Comparison of ENCODE assay signal across 17 cellular contexts in genomic region chr13:102769679-102770078, GRCh38. TPM values are rescaled to one million over a fixed set of nuclear protein-coding genes. Genes with fewer than 3 reads are reported as not detected.
DNase-seq lines count a peak whose midpoint lies in the region; ATAC-seq, FAIRE-seq and TF ChIP-seq lines count a peak whose summit lies in the region.
"Had no signal": no experiment of that assay in that cellular context is flagged by ENCODE, and none has a peak within 500 bp of the region (broad histone marks: within the 10 kb centered on the region; RNA-seq: fewer than 3 reads in every experiment).

No MANE protein-coding gene starts in this region.

- H3K9me3 ChIP-seq in fibroblast of lung (ENCODE audit: control insufficient read depth, insufficient read depth, low read depth, low read length) (no peaks in the 10 kb centered on the region), kidney (ENCODE audit: control insufficient read depth in 1 of 2, low read length in 2 of 2) (no peaks in the 10 kb centered on the region)
- H3K9me3 ChIP-seq: upper lobe of right lung had no signal

- no peak for FAIRE-seq in kidney (lab: Jason Lieb, UNC)
- FAIRE-seq: endometrium had no signal

- H3K4me2 ChIP-seq in fibroblast of lung (ENCODE audit: extremely low read depth, insufficient read depth, low read length), result no peak overlapping the region

- peaks cover 21% of the 10 kb centered on the region for H3K79me2 ChIP-seq in fibroblast of lung (ENCODE audit: control insufficient read depth, insufficient read depth, low read length)

- H3K36me3 ChIP-seq in fibroblast of lung (ENCODE audit: control insufficient read depth, insufficient read depth, low read length), result no peaks in the 10 kb centered on the region
- peaks cover 0 to 13% of the 10 kb centered on the region in 2 donors for H3K36me3 ChIP-seq in kidney (ENCODE audit: control insufficient read depth in 1 of 2, insufficient read depth in 2 of 2, low read length in 2 of 2)
- H3K36me3 ChIP-seq: upper lobe of right lung had no signal

- peak overlapping the region; percentile 2 for H3K27ac Mint-ChIP-seq in activated CD8-positive, alpha-beta memory T cell treated with anti-CD3 and anti-CD28 coated beads, Interleukin-2, amount 10 ng/mL, durations not matched to agents 7 days and 5 days
- H3K27ac Mint-ChIP-seq in glutamatergic neuron (ENCODE audit: unreplicated experiment), result no peak overlapping the region
- H3K27ac Mint-ChIP-seq: activated naive CD8-positive, alpha-beta T cell treated with anti-CD3 and anti-CD28 coated beads for 36 hours; activated T-cell treated with anti-CD3 and anti-CD28 coated beads, Interleukin-2, amount 50 U/mL, for 24 hours had no signal

- in situ Hi-C loops in SK-MEL-5 (cut with HindIII; ENCODE audit: low pct_unique_long_range_greater_than_20kb, low sequenced_read_pairs), result no loop called here

- H4K20me1 ChIP-seq in fibroblast of lung (ENCODE audit: control insufficient read depth, extremely low read depth, insufficient read depth, low read length), result no peaks in the 10 kb centered on the region

- H3K4me1 Mint-ChIP-seq in activated CD8-positive, alpha-beta memory T cell treated with anti-CD3 and anti-CD28 coated beads, Interleukin-2, amount 10 ng/mL, durations not matched to agents 7 days and 5 days, result peaks cover 41% of the 10 kb centered on the region
- H3K4me1 Mint-ChIP-seq in glutamatergic neuron (ENCODE audit: low read depth, unreplicated experiment), result peaks cover 4% of the 10 kb centered on the region

- H3K27me3 Mint-ChIP-seq in activated CD8-positive, alpha-beta memory T cell treated with anti-CD3 and anti-CD28 coated beads, Interleukin-2, amount 10 ng/mL, durations not matched to agents 7 days and 5 days, result no peaks in the 10 kb centered on the region
- peaks cover 3% of the 10 kb centered on the region for H3K27me3 Mint-ChIP-seq in glutamatergic neuron (ENCODE audit: unreplicated experiment)
- H3K27me3 Mint-ChIP-seq: activated naive CD8-positive, alpha-beta T cell treated with anti-CD3 and anti-CD28 coated beads for 36 hours; activated T-cell treated with anti-CD3 and anti-CD28 coated beads, Interleukin-2, amount 50 U/mL, for 24 hours; central memory CD8-positive, alpha-beta T cell had no signal

- no peak for DNase-seq in activated CD8-positive, alpha-beta memory T cell treated with anti-CD3 and anti-CD28 coated beads, Interleukin-2, amount 10 ng/mL, durations not matched to agents 7 days and 5 days
- no peak for DNase-seq in activated CD8-positive, alpha-beta memory T cell treated with anti-CD3 and anti-CD28 coated beads, Interleukin-2, amount 50 U/mL, for 4 hours
- DNase-seq in SK-MEL-5 (ENCODE audit: low read depth, low spot score), result peak; percentile 24
- DNase-seq in fibroblast of lung (ENCODE audit: low read depth in 2 of 2), result peak in 1 of 2 donors; percentile 57
- no peak for DNase-seq in glutamatergic neuron
- DNase-seq in kidney, result no peak
- no peak for DNase-seq in AML-193 (lab: John Stamatoyannopoulos, UW)
- DNase-seq: activated naive CD8-positive, alpha-beta T cell treated with anti-CD3 and anti-CD28 coated beads for 36 hours; activated T-cell treated with anti-CD3 and anti-CD28 coated beads, Interleukin-2, amount 50 U/mL, for 24 hours; left cardiac atrium; NCI-H1417 treated with DMSO at 0.1 percent for 48 hours; NCI-H446 treated with DMSO at 0.1 percent for 48 hours; stimulated activated naive CD4-positive, alpha-beta T cell treated with Interleukin-2 at 50 U/mL for 16 hours; upper lobe of right lung had no signal

- ATAC-seq in activated CD8-positive, alpha-beta memory T cell treated with anti-CD3 and anti-CD28 coated beads, Interleukin-2, amount 10 ng/mL, durations not matched to agents 7 days and 5 days, result no peak
- ATAC-seq in HG03520 (IDR thresholded peaks at IDR 0.05; ENCODE audit: unreplicated experiment), result no peak
- ATAC-seq: left cardiac atrium, upper lobe of right lung had no signal

- no peaks in the 10 kb centered on the region for H3K9me3 Mint-ChIP-seq in activated CD8-positive, alpha-beta memory T cell treated with anti-CD3 and anti-CD28 coated beads, Interleukin-2, amount 10 ng/mL, durations not matched to agents 7 days and 5 days (ENCODE audit: low read depth)
- H3K9me3 Mint-ChIP-seq in glutamatergic neuron (ENCODE audit: unreplicated experiment), result no peaks in the 10 kb centered on the region
- H3K9me3 Mint-ChIP-seq: activated naive CD8-positive, alpha-beta T cell treated with anti-CD3 and anti-CD28 coated beads for 36 hours; activated T-cell treated with anti-CD3 and anti-CD28 coated beads, Interleukin-2, amount 50 U/mL, for 24 hours; central memory CD8-positive, alpha-beta T cell had no signal

- TF ChIP-seq CTCF in fibroblast of lung (conservative IDR thresholded peaks at IDR 0.05 in 1 of 2, IDR thresholded peaks at IDR 0.05 in 1 of 2; ENCODE audit: low read depth in 1 of 2, low read length in 2 of 2) (peak; percentile 2 to 15), glutamatergic neuron (IDR thresholded peaks at IDR 0.05; ENCODE audit: partially characterized antibody, unreplicated experiment) (no peak), kidney (IDR thresholded peaks at IDR 0.05; ENCODE audit: borderline replicate concordance, extremely low read depth, insufficient read depth) (no peak)

- H3K4me1 ChIP-seq in fibroblast of lung (ENCODE audit: control insufficient read depth, extremely low read depth, insufficient read depth, low read length) (peaks cover 3% of the 10 kb centered on the region), kidney (ENCODE audit: control insufficient read depth in 1 of 2, insufficient read depth in 1 of 2, low read depth in 1 of 2, low read length in 2 of 2) (peaks cover 4 to 6% of the 10 kb centered on the region in 2 donors)

- CTCF ChIA-PET in activated CD8-positive, alpha-beta memory T cell treated with anti-CD3 and anti-CD28 coated beads, Interleukin-2, amount 10 ng/mL, durations not matched to agents 7 days and 5 days (lab: Charles Lee), result interaction anchor here (1.4 to 1.8 kb wide), 3 partner anchors 15 to 190 kb away, joined by 3 to 8 read pairs (median 6); no protein-coding TSS in a partner anchor

- no peaks in the 10 kb centered on the region for H3K27me3 ChIP-seq in fibroblast of lung (ENCODE audit: control insufficient read depth, insufficient read depth, low read length)
- H3K27me3 ChIP-seq: upper lobe of right lung had no signal

- no peak overlapping the region for H2AFZ ChIP-seq in fibroblast of lung (ENCODE audit: low read length)

- H3K4me3 ChIP-seq in fibroblast of lung (replicated peaks in 1 of 4; ENCODE audit: control extremely low read depth in 1 of 4, insufficient read depth in 1 of 4, low read depth in 3 of 4, low read length in 4 of 4) (no peak overlapping the region), kidney (ENCODE audit: low read length in 2 of 2) (no peak overlapping the region)
- H3K4me3 ChIP-seq: upper lobe of right lung had no signal

- no peak overlapping the region for H3K4me3 Mint-ChIP-seq in activated CD8-positive, alpha-beta memory T cell treated with anti-CD3 and anti-CD28 coated beads, Interleukin-2, amount 10 ng/mL, durations not matched to agents 7 days and 5 days
- H3K4me3 Mint-ChIP-seq in glutamatergic neuron (ENCODE audit: unreplicated experiment), result no peak overlapping the region
- H3K4me3 Mint-ChIP-seq: activated naive CD8-positive, alpha-beta T cell treated with anti-CD3 and anti-CD28 coated beads for 36 hours; activated T-cell treated with anti-CD3 and anti-CD28 coated beads, Interleukin-2, amount 50 U/mL, for 24 hours; central memory CD8-positive, alpha-beta T cell had no signal

- H3K27ac ChIP-seq in fibroblast of lung (ENCODE audit: insufficient read depth, low read length) (no peak overlapping the region), kidney (ENCODE audit: low read depth in 2 of 2, low read length in 2 of 2) (no peak overlapping the region)
- H3K27ac ChIP-seq: upper lobe of right lung had no signal

- peaks cover 27% of the 10 kb centered on the region for H3K36me3 Mint-ChIP-seq in activated CD8-positive, alpha-beta memory T cell treated with anti-CD3 and anti-CD28 coated beads, Interleukin-2, amount 10 ng/mL, durations not matched to agents 7 days and 5 days
- H3K36me3 Mint-ChIP-seq in glutamatergic neuron (ENCODE audit: unreplicated experiment), result no peaks in the 10 kb centered on the region

- H3K9ac ChIP-seq in fibroblast of lung (ENCODE audit: insufficient read depth, low read length), result no peak overlapping the region
- no peak overlapping the region for H3K9ac ChIP-seq in kidney (ENCODE audit: low read length in 2 of 2)

- intact Hi-C loops in kidney (cut with DNase I), result no loop called here

RNA-seq across cellular contexts. Expression of gene TEX30, which starts 3.9 kb away (rescaled TPM):
- 10 to 100 TPM; 32.4 to 69.5 TPM for total RNA-seq in activated CD8-positive, alpha-beta memory T cell treated with anti-CD3 and anti-CD28 coated beads, Interleukin-2, amount 10 ng/mL, durations not matched to agents 7 days and 5 days
- total RNA-seq in SK-MEL-5 (2014; rRNA removed; shearing (Covaris generic)), result 41.9 and 48.4 TPM in 2 replicates
- 23.0 and 27.1 TPM in 2 replicates for polyA plus RNA-seq in SK-MEL-5 (2015; cell fraction: cytosol; rRNA removed)
- 15.5 and 22.7 TPM in 2 replicates for polyA plus RNA-seq in SK-MEL-5 (2015; cell fraction: nucleus; rRNA removed)
- total RNA-seq in fibroblast of lung (11.9 and 14.1 TPM in 2 replicates), glutamatergic neuron (ENCODE audit: unreplicated experiment) (6.9 TPM), kidney (9.9 TPM)
- polyA plus RNA-seq in fibroblast of lung (12.7 and 21.5 TPM in 2 replicates), kidney (ENCODE audit: insufficient read depth, low read depth, low replicate concordance) (22.7 TPM)
- 8.9 and 15.6 TPM in 2 replicates for polyA plus RNA-seq in fibroblast of lung (2012)
- polyA minus RNA-seq in fibroblast of lung (ENCODE audit: low replicate concordance), result 2.2 TPM in 1 of 2 replicates, not detected in the other

RNA-seq across cellular contexts. Expression of gene POGLUT2, which starts 29.1 kb away (rescaled TPM):
- 10 to 100 TPM; 11.1 to 21.6 TPM for total RNA-seq in activated CD8-positive, alpha-beta memory T cell treated with anti-CD3 and anti-CD28 coated beads, Interleukin-2, amount 10 ng/mL, durations not matched to agents 7 days and 5 days
- total RNA-seq in SK-MEL-5 (2014; rRNA removed; shearing (Covaris generic)), result not detected in 2 replicates
- polyA plus RNA-seq in SK-MEL-5 (2015; cell fraction: cytosol; rRNA removed), result not detected in 2 replicates
- not detected in 2 replicates for polyA plus RNA-seq in SK-MEL-5 (2015; cell fraction: nucleus; rRNA removed)
- total RNA-seq in fibroblast of lung, result 11.7 and 14.6 TPM in 2 replicates
- polyA plus RNA-seq in fibroblast of lung, result 11.6 and 18.1 TPM in 2 replicates
- 10.3 and 15.4 TPM in 2 replicates for polyA plus RNA-seq in fibroblast of lung (2012)
- 0.22 and 2.4 TPM in 2 replicates for polyA minus RNA-seq in fibroblast of lung (ENCODE audit: low replicate concordance)
- 17.5 TPM for total RNA-seq in glutamatergic neuron (ENCODE audit: unreplicated experiment)
- total RNA-seq in kidney, result 7.0 TPM
- 4.9 TPM for polyA plus RNA-seq in kidney (ENCODE audit: insufficient read depth, low read depth, low replicate concordance)

RNA-seq across cellular contexts. Expression of gene BIVM, which starts 29.2 kb away (rescaled TPM):
- total RNA-seq in activated CD8-positive, alpha-beta memory T cell treated with anti-CD3 and anti-CD28 coated beads, Interleukin-2, amount 10 ng/mL, durations not matched to agents 7 days and 5 days, result 10 to 100 TPM; 29.3 to 42.3 TPM
- 15.5 and 17.2 TPM in 2 replicates for total RNA-seq in SK-MEL-5 (2014; rRNA removed; shearing (Covaris generic))
- 10.5 and 10.8 TPM in 2 replicates for polyA plus RNA-seq in SK-MEL-5 (2015; cell fraction: cytosol; rRNA removed)
- polyA plus RNA-seq in SK-MEL-5 (2015; cell fraction: nucleus; rRNA removed), result 36.7 and 48.3 TPM in 2 replicates
- total RNA-seq in fibroblast of lung (19.8 and 22.3 TPM in 2 replicates), glutamatergic neuron (ENCODE audit: unreplicated experiment) (39.2 TPM), kidney (36.6 TPM)
- polyA plus RNA-seq in fibroblast of lung (15.7 and 22.4 TPM in 2 replicates), kidney (ENCODE audit: insufficient read depth, low read depth, low replicate concordance) (22.1 TPM)
- 11.0 and 14.2 TPM in 2 replicates for polyA plus RNA-seq in fibroblast of lung (2012)
- 0.93 and 0.94 TPM in 2 replicates for polyA minus RNA-seq in fibroblast of lung (ENCODE audit: low replicate concordance)

Comparison
In these comparisons a context has a peak if more than half of its experiments do, and no peak if none do; other contexts are left out.
1. CTCF ChIP-seq: peak in fibroblast of lung (2 of 2); none in glutamatergic neuron (single experiment) and kidney (single experiment).